In the genomic region with DNA sequence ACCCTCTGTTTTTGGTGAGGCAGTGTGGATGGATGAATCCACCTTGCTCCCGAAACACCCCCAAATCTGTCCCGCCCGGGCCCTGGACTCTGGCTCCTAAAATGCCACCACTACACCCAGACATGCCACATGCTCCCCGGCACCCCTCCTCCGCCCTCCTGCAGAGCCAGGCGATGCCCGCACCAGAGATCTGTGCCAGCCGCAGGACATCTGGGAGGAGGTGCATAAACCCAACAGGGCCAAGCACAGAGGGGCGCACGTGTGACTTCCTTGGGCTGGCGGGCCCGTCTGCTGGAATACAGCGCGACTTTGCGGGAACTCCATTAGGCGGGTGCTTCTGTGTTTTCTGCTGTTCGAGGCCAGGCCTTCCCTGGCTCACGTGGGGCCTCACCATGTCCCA, we compare ENCODE assay signal across 28 cellular contexts.
"Had no signal": no experiment of that assay in that cellular context is flagged by ENCODE, and none has a peak within 500 bp of the region (broad histone marks: within the 10 kb centered on the region; RNA-seq: fewer than 3 reads in every experiment).

No MANE protein-coding gene starts in this region.

- H3K36me3 ChIP-seq: SJCRH30 had no signal

- H3K4me2 ChIP-seq: KMS-11, PC-9 had no signal

- H3K27ac ChIP-seq: KMS-11, PC-9, RWPE1, SJCRH30, SK-N-MC had no signal

- H3K4me1 ChIP-seq: SJCRH30 had no signal

- FAIRE-seq: RCC 7860 had no signal

- H2AFZ ChIP-seq: PC-9 had no signal

- H3K27me3 ChIP-seq: SJCRH30 had no signal

- H3K9me3 ChIP-seq: SJCRH30 had no signal

- H3K9ac ChIP-seq: KMS-11 had no signal

- ATAC-seq: Right ventricle myocardium inferior, SK-N-SH treated with all-trans-retinoic acid at 6 μM for 48 hours had no signal

- DNase-seq: Karpas-422, KBM-7, MM.1S, MV-4-11, NCI-H1092, NCI-H1105, NCI-H1417 treated with DMSO at 0.1 percent for 48 hours, NCI-H1436 treated with DMSO at 0.1 percent for 48 hours, NCI-H187 treated with DMSO at 0.1 percent for 48 hours, NCI-H2029, NCI-H2081, NCI-H2227 treated with DMSO at 0.1 percent for 48 hours, NCI-H345, NCI-H446, NCI-H510A treated with DMSO at 0.1 percent for 48 hours, NCI-H524 treated with DMSO at 0.1 percent for 48 hours, NCI-H526 treated with DMSO at 0.1 percent for 48 hours, NCI-H774, PC-9, SHP77, SIG-M5, SJCRH30 had no signal

- H3K4me3 ChIP-seq: PC-9, SJCRH30, SK-N-MC had no signal
